ENCODE assay signal across 10 cellular contexts in the genomic region with DNA sequence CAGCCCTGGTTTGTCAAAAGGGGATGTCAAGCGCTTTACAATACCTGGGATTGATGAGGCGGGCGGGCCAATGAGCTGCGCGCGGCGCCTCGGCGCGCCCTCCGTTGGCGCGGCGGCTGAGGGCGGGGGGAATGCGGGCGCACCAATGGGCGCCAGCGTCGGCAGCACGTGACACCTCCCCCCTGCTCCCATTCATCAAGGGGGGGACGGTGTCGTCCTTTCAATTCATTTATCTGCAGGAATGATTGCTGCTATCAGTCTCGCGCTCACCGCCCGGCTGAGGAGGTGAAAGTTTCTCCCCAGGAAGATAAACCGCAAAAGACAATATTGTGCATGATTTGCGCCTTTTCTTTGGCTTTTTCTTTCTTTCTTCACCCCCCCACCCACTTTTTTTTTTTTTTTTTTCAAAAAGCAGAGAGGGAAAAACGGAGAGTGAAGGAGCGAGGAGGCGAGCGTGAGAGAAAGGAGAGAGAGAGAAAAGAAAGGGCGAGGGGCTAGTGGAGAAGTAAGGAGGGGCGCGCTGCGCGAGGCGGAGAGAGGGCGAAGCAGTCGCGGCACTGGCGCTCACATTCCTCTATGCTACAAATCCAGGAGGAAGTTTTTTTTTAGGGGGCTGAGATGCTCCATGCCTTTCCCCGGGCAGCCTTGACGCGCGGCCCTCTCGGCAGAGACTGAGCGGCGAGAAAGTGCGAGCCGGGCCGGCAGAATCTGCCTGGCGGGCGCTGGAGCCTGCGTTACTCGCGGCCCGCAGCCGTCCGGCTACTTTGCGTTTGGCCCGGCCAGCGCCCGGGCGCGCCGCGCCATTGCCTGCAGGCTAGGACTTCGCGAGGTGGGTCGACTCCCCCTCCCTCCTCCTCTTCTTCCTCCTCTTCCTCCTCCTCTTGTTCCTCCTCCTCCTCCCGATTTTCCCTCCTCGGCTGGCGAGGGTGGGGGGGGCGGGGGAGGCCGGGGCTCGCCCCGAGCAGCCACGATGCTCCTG. TPM values are rescaled to one million over a fixed set of nuclear protein-coding genes. Genes with fewer than 3 reads are reported as not detected.
DNase-seq lines count a peak whose midpoint lies in the region; ATAC-seq and TF ChIP-seq lines count a peak whose summit lies in the region.
"Had no signal": no experiment of that assay in that cellular context is flagged by ENCODE, and none has a peak within 500 bp of the region (broad histone marks: within the 10 kb centered on the region; RNA-seq: fewer than 3 reads in every experiment).

ZIC1 (plus strand) TSS at position 223 of the 979 bp plus-strand sequence; CDS start at position 971, 748 bp downstream.

- H3K4me1 ChIP-seq in Peyer's patch: peaks cover 0 to 24% (median 3%) of the 10 kb centered on the region in 4 donors

- H3K9me3 ChIP-seq in Peyer's patch: no peaks in the 10 kb centered on the region

- peak within 1 kb of the TSS in 3 of 4 donors; percentile 4 to 35 (median 34) for H3K4me3 ChIP-seq in Peyer's patch
- H3K4me3 ChIP-seq in foreskin fibroblast (ENCODE audit: low read depth in 1 of 2, low read length in 2 of 2): peak within 1 kb of the TSS; percentile 37 to 59

- no peaks in the 10 kb centered on the region for H3K36me3 ChIP-seq in Peyer's patch
- H3K36me3 ChIP-seq: right atrium auricular region had no signal

- peaks cover 3 to 87% of the 10 kb centered on the region in 2 donors for H3K27me3 ChIP-seq in Peyer's patch

- TF ChIP-seq POLR2A in Peyer's patch (IDR thresholded peaks at IDR 0.05): no peak

- ATAC-seq in HG02885 (IDR thresholded peaks at IDR 0.05; ENCODE audit: poor library complexity, unreplicated experiment) (no peak), GM18858 (IDR thresholded peaks at IDR 0.05; ENCODE audit: unreplicated experiment) (no peak), GM19455 (IDR thresholded peaks at IDR 0.05; ENCODE audit: unreplicated experiment) (no peak)

- DNase-seq in EH (ENCODE audit: low read depth) (peak; percentile 87), Peyer's patch (no peak), foreskin fibroblast (peak in 1 of 2 donors; percentile 59), putamen (ENCODE audit: low spot score) (peak; percentile 52), NCI-H748 treated with DMSO at 0.1 percent for 48 hours (lab: John Stamatoyannopoulos, UW) (no peak)
- DNase-seq: NCI-H146 had no signal

- no peak within 1 kb of the TSS for H3K27ac ChIP-seq in Peyer's patch
- H3K27ac ChIP-seq: right atrium auricular region had no signal

- TF ChIP-seq CTCF in Peyer's patch (IDR thresholded peaks at IDR 0.05) (no peak), foreskin fibroblast (IDR thresholded peaks at IDR 0.05; ENCODE audit: low read depth, low read length) (no peak)

RNA-seq across cellular contexts. Expression of gene ZIC1, which starts in this region (rescaled TPM):
- 1 to 10 TPM in 3 of 4 donors, not detected in 1; 1.6 to 2.5 (median 1.7) TPM for total RNA-seq in Peyer's patch

Comparison
In these comparisons a context has a peak if more than half of its experiments do, and no peak if none do; other contexts are left out.
1. DNase-seq: peak in EH (single experiment) and putamen (single experiment); none in Peyer's patch (0 of 3) and NCI-H748 treated with DMSO at 0.1 percent for 48 hours (single experiment).